ENCODE assay signal across 15 cellular contexts in genomic region chr2:203438528-203438927, GRCh38.
"Had no signal": no experiment of that assay in that cellular context is flagged by ENCODE, and none has a peak within 500 bp of the region (broad histone marks: within the 10 kb centered on the region; RNA-seq: fewer than 3 reads in every experiment).

No MANE protein-coding gene starts in this region.

- H3K4me1 ChIP-seq: esophagus squamous epithelium, psoas muscle, sigmoid colon had no signal

- DNase-seq: activated CD4-positive, CD25-positive, alpha-beta regulatory T cell treated with anti-CD3 and anti-CD28 coated beads, Interleukin-2, amount 50 U/mL, for 72 hours; activated naive CD4-positive, alpha-beta T cell; activated naive CD8-positive, alpha-beta T cell treated with anti-CD3 and anti-CD28 coated beads, Interleukin-2, amount 10 ng/mL, durations not matched to agents 7 days and 5 days; activated T-cell treated with anti-CD3 and anti-CD28 coated beads for 4 hours; aorta; esophagus squamous epithelium; glutamatergic neuron; lower lobe of right lung; psoas muscle; sigmoid colon; stimulated activated CD4-positive, alpha-beta T cell treated with anti-CD3 and anti-CD28 coated beads, Interleukin-2, amount 100 ng/mL, for 48 hours; T-helper 1 cell; tibial artery had no signal

- H3K9me3 ChIP-seq: esophagus squamous epithelium, lower lobe of right lung, psoas muscle, sigmoid colon, tibial artery had no signal

- H3K27ac ChIP-seq: esophagus squamous epithelium, lower lobe of right lung, psoas muscle, sigmoid colon, tibial artery had no signal

- H3K27me3 ChIP-seq: esophagus squamous epithelium, sigmoid colon, tibial artery had no signal

- H3K4me3 ChIP-seq: esophagus squamous epithelium, lower lobe of right lung, psoas muscle, sigmoid colon, tibial artery had no signal

- FAIRE-seq: colon, urothelium cell line had no signal
